1 cellular context compared by ENCODE assay signal in genomic region chr3:159776779-159777178, GRCh38.
TF ChIP-seq lines count a peak whose summit lies in the region.

No MANE protein-coding gene starts in this region.

TF ChIP-seq in H1, 55 proteins besides CTCF, POLR2A, EP300 and RAD21:
- TF ChIP-seq MAFK (IDR thresholded peaks at IDR 0.05; ENCODE audit: low read depth, low read length) (no peak), MAX (IDR thresholded peaks at IDR 0.05) (no peak), SIRT6 (IDR thresholded peaks at IDR 0.05; ENCODE audit: low read length) (no peak), CBX8 (IDR thresholded peaks at IDR 0.05; ENCODE audit: borderline replicate concordance, low read depth, low read length) (no peak), POLR2AphosphoS5 (IDR thresholded peaks at IDR 0.05; ENCODE audit: low read depth, low read length) (no peak), BACH1 (IDR thresholded peaks at IDR 0.05; ENCODE audit: low read length) (no peak), E2F6 (IDR thresholded peaks at IDR 0.05) (no peak), BRCA1 (IDR thresholded peaks at IDR 0.05; ENCODE audit: low read depth, low read length) (no peak), SP4 (IDR thresholded peaks at IDR 0.05; ENCODE audit: low read length) (no peak), SIN3A (conservative IDR thresholded peaks at IDR 0.05 in 1 of 2, IDR thresholded peaks at IDR 0.05 in 1 of 2; ENCODE audit: low read depth in 1 of 2, low read length in 2 of 2) (no peak), RNF2 (IDR thresholded peaks at IDR 0.05; ENCODE audit: borderline replicate concordance, low read depth, low read length, missing control alignments, poor library complexity, severe bottlenecking) (no peak), HDAC6 (IDR thresholded peaks at IDR 0.05; ENCODE audit: low read depth, low read length) (no peak), CHD7 (IDR thresholded peaks at IDR 0.05; ENCODE audit: insufficient replicate concordance, low read length) (no peak), RXRA (IDR thresholded peaks at IDR 0.05; ENCODE audit: insufficient read depth, low read depth, low read length) (no peak), CEBPB (IDR thresholded peaks at IDR 0.05; ENCODE audit: low read depth, low read length) (no peak), SAP30 (IDR thresholded peaks at IDR 0.05; ENCODE audit: insufficient read depth, insufficient replicate concordance, low read length) (no peak), SIX5 (IDR thresholded peaks at IDR 0.05; ENCODE audit: low read depth, low read length) (no peak), ATF2 (IDR thresholded peaks at IDR 0.05; ENCODE audit: low read length) (no peak), YY1 (IDR thresholded peaks at IDR 0.05; ENCODE audit: low read depth, low read length) (no peak)
